ENCODE assay signal across 1 cellular context in the genomic region with DNA sequence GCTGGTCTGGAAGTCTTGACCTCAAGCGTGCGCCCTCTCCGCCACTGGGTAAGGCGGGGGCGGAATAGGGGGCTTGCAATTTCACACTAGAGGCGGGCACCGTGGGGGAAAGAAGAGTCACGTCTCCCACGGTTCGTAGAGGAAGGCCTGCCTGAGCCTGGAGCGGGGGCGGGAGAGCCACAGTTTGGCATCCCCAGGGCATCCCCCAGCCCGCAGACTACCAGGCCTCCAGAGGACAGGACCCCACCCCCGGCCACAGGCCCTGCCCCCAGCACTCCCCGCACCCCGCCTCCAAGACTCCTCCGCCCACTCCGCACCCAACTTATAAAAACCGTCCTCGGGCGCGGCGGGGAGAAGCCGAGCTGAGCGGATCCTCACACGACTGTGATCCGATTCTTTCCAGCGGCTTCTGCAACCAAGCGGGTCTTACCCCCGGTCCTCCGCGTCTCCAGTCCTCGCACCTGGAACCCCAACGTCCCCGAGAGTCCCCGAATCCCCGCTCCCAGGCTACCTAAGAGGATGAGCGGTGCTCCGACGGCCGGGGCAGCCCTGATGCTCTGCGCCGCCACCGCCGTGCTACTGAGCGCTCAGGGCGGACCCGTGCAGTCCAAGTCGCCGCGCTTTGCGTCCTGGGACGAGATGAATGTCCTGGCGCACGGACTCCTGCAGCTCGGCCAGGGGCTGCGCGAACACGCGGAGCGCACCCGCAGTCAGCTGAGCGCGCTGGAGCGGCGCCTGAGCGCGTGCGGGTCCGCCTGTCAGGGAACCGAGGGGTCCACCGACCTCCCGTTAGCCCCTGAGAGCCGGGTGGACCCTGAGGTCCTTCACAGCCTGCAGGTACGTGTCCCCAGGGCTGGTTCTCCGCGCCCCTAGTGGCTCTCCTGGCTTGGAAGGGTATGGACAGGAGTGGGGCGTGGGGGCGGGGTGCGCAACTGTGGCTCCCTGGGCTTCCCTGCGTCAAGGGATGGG.
A peak's percentile ranks its signal among the peaks of the same experiment; 100 is the strongest.
TF ChIP-seq lines count a peak whose summit lies in the region.

Gene ANGPTL4, plus strand, starts transcription at position 353 of the 969 bp plus-strand sequence. Its CDS starts 167 bp downstream, at position 520.

TF ChIP-seq in A549, 52 proteins besides CTCF, POLR2A, EP300 and RAD21 (continued from another document):
- TF ChIP-seq, protein P1, sequence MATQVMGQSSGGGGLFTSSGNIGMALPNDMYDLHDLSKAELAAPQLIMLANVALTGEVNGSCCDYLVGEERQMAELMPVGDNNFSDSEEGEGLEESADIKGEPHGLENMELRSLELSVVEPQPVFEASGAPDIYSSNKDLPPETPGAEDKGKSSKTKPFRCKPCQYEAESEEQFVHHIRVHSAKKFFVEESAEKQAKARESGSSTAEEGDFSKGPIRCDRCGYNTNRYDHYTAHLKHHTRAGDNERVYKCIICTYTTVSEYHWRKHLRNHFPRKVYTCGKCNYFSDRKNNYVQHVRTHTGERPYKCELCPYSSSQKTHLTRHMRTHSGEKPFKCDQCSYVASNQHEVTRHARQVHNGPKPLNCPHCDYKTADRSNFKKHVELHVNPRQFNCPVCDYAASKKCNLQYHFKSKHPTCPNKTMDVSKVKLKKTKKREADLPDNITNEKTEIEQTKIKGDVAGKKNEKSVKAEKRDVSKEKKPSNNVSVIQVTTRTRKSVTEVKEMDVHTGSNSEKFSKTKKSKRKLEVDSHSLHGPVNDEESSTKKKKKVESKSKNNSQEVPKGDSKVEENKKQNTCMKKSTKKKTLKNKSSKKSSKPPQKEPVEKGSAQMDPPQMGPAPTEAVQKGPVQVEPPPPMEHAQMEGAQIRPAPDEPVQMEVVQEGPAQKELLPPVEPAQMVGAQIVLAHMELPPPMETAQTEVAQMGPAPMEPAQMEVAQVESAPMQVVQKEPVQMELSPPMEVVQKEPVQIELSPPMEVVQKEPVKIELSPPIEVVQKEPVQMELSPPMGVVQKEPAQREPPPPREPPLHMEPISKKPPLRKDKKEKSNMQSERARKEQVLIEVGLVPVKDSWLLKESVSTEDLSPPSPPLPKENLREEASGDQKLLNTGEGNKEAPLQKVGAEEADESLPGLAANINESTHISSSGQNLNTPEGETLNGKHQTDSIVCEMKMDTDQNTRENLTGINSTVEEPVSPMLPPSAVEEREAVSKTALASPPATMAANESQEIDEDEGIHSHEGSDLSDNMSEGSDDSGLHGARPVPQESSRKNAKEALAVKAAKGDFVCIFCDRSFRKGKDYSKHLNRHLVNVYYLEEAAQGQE (IDR thresholded peaks at IDR 0.05) = 0 out of 2 replicates have a peak, but pooled peaks have one; percentile 12
- TF ChIP-seq SMC3 (IDR thresholded peaks at IDR 0.05) (no peak), KDM5A (IDR thresholded peaks at IDR 0.05) (no peak)
